26 cellular contexts compared by ENCODE assay signal in genomic region chr17:74702132-74702876, GRCh38. TPM values are rescaled to one million over a fixed set of nuclear protein-coding genes. Genes with fewer than 3 reads are reported as not detected.
"Had no signal": no experiment of that assay in that cellular context is flagged by ENCODE, and none has a peak within 500 bp of the region (broad histone marks: within the 10 kb centered on the region; RNA-seq: fewer than 3 reads in every experiment).

No MANE protein-coding gene starts in this region.

- H3K9ac ChIP-seq: KMS-11 had no signal

- H3K27ac ChIP-seq: brain microvascular endothelial cell, cardiac muscle cell, KMS-11, SK-N-MC had no signal

- H3K27me3 ChIP-seq: brain microvascular endothelial cell, cardiac muscle cell had no signal

- ATAC-seq: activated CD4-positive, CD25-positive, alpha-beta regulatory T cell treated with anti-CD3 and anti-CD28 coated beads, Interleukin-2, amount 50 U/mL, for 24 hours; activated CD8-positive, alpha-beta T cell treated with anti-CD3 and anti-CD28 coated beads, Interleukin-2, amount 10 ng/mL, durations not matched to agents 7 days and 5 days; Panc1; Right ventricle myocardium inferior had no signal

- H3K4me2 ChIP-seq: KMS-11 had no signal

- DNase-seq: activated CD4-positive, alpha-beta T cell treated with anti-CD3 and anti-CD28 coated beads for 4 hours; activated CD8-positive, alpha-beta memory T cell treated with anti-CD3 and anti-CD28 coated beads, Interleukin-2, amount 50 U/mL, for 48 hours; activated CD8-positive, alpha-beta T cell treated with anti-CD3 and anti-CD28 coated beads, Interleukin-2, amount 10 ng/mL, durations not matched to agents 7 days and 5 days; activated naive CD8-positive, alpha-beta T cell treated with anti-CD3 and anti-CD28 coated beads for 36 hours; activated T-cell treated with anti-CD3 and anti-CD28 coated beads, Interleukin-2, amount 50 U/mL, for 1 hour; brain microvascular endothelial cell; MV-4-11; NCI-H1105; NCI-H1436; NCI-H1694 treated with DMSO at 0.1 percent for 48 hours; NCI-H2029 treated with DMSO at 0.1 percent for 48 hours; NCI-H345; NCI-H510A; NCI-H526 treated with DMSO at 0.1 percent for 48 hours; NCI-H82; OCI-M1; RPMI8226; T-helper 1 cell had no signal

- H3K4me3 ChIP-seq: cardiac muscle cell, SK-N-MC had no signal

- H3K36me3 ChIP-seq: brain microvascular endothelial cell, cardiac muscle cell had no signal

RNA-seq across cellular contexts. Expression of gene CD300LF, which starts 10.4 kb away (rescaled TPM):
- total RNA-seq: activated CD8-positive, alpha-beta T cell treated with anti-CD3 and anti-CD28 coated beads, Interleukin-2, amount 10 ng/mL, durations not matched to agents 7 days and 5 days; activated naive CD8-positive, alpha-beta T cell treated with anti-CD3 and anti-CD28 coated beads for 36 hours; cardiac muscle cell; MCF 10A; T-helper 2 cell treated with Interferon-gamma antibody and Interleukin-4, amounts not matched to agents 100 ng/mL and 5 ng/mL, for 36 hours had no signal
- polyA plus RNA-seq: cardiac muscle cell had no signal

RNA-seq across cellular contexts. Expression of gene RAB37, which starts 34.8 kb away (rescaled TPM):
- total RNA-seq: MCF 10A had no signal
